In the genomic region with DNA sequence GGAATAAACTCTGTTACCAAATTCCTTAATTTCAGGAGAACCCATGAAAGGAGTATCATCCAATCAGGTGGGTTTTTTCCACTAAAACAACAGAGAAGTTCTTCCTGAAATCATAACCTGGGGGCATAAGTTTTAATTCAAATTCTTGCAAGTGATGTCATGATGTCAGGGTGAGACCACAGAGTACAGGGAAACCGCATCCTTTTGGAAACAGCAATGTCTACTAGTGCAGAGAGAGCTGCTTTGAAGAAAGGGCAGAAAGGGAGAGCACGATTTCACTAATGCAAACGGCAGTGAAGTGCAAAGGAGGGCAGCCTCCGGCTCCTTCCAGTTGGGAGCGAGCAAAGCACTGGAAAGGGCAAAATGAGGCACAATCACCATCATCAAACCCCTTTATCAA, we compare ENCODE assay signal across 16 cellular contexts. TPM values are rescaled to one million over a fixed set of nuclear protein-coding genes. Genes with fewer than 3 reads are reported as not detected.
DNase-seq lines count a peak whose midpoint lies in the region; ATAC-seq and TF ChIP-seq lines count a peak whose summit lies in the region.
"Had no signal": no experiment of that assay in that cellular context is flagged by ENCODE, and none has a peak within 500 bp of the region (broad histone marks: within the 10 kb centered on the region; RNA-seq: fewer than 3 reads in every experiment).

No MANE protein-coding gene starts in this region.

- no peak for DNase-seq in left ventricle myocardium inferior
- DNase-seq in right cardiac atrium: no peak
- peak; percentile 85 for DNase-seq in RPMI7951 (ENCODE audit: low read depth)
- DNase-seq in islet precursor cell: peak; percentile 40
- no peak for DNase-seq in activated T-cell treated with anti-CD3 and anti-CD28 coated beads, Interleukin-2, amount 50 U/mL, for 72 hours
- DNase-seq in WTC11 (ENCODE audit: low spot score): no peak
- DNase-seq: DMS153, GDM1, NCI-H1436 treated with DMSO at 0.1 percent for 48 hours, NCI-H2081 treated with DMSO at 0.1 percent for 48 hours, NCI-H524 had no signal

- no peaks in the 10 kb centered on the region for H3K36me3 ChIP-seq in left ventricle myocardium inferior
- H3K36me3 ChIP-seq: SJSA1 had no signal

- intact Hi-C loops in left ventricle myocardium inferior (cut with micrococcal nuclease): no loop called here
- intact Hi-C loops in right cardiac atrium (cut with DNase I): no loop called here

- TF ChIP-seq CTCF in left ventricle myocardium inferior (IDR thresholded peaks at IDR 0.05; ENCODE audit: borderline replicate concordance) (no peak), WTC11 (IDR thresholded peaks at IDR 0.05) (no peak)

- no peak overlapping the region for H3K27ac Mint-ChIP-seq in activated T-cell treated with anti-CD3 and anti-CD28 coated beads, Interleukin-2, amount 50 U/mL, for 72 hours
- H3K27ac Mint-ChIP-seq in WTC11: no peak overlapping the region

- peaks cover 6% of the 10 kb centered on the region for H3K27me3 ChIP-seq in left ventricle myocardium inferior (ENCODE audit: low read depth)
- no peaks in the 10 kb centered on the region for H3K27me3 ChIP-seq in right cardiac atrium (ENCODE audit: control insufficient read depth, insufficient read depth)
- H3K27me3 ChIP-seq: SJSA1 had no signal

- H3K9me3 ChIP-seq in left ventricle myocardium inferior (replicated peaks) (no peaks in the 10 kb centered on the region), right cardiac atrium (ENCODE audit: control insufficient read depth, low read length) (peaks cover 7% of the 10 kb centered on the region)
- H3K9me3 ChIP-seq: A549, SJSA1 had no signal

- H3K4me3 ChIP-seq in left ventricle myocardium inferior (no peak overlapping the region), right cardiac atrium (ENCODE audit: low read length) (no peak overlapping the region)
- H3K4me3 ChIP-seq: A549, GM23248, SJSA1 had no signal

- no peak for ATAC-seq in right cardiac atrium
- ATAC-seq in activated T-cell treated with anti-CD3 and anti-CD28 coated beads, Interleukin-2, amount 50 U/mL, for 72 hours (replicated peaks in 1 of 2): no peak
- no peak for ATAC-seq in WTC11
- ATAC-seq in HG02981 (IDR thresholded peaks at IDR 0.05; ENCODE audit: unreplicated experiment): no peak
- ATAC-seq: A549 had no signal

- no peak overlapping the region for H3K4me3 Mint-ChIP-seq in activated T-cell treated with anti-CD3 and anti-CD28 coated beads, Interleukin-2, amount 50 U/mL, for 72 hours
- H3K4me3 Mint-ChIP-seq in WTC11: no peak overlapping the region

- CTCF ChIA-PET in WTC11 (lab: Charles Lee): no interaction called here

- peaks cover 29% of the 10 kb centered on the region for H3K27me3 Mint-ChIP-seq in activated T-cell treated with anti-CD3 and anti-CD28 coated beads, Interleukin-2, amount 50 U/mL, for 72 hours (ENCODE audit: low read depth)
- peaks cover 50% of the 10 kb centered on the region for H3K27me3 Mint-ChIP-seq in WTC11 (ENCODE audit: low read depth)

- POLR2A ChIA-PET in WTC11 (lab: Charles Lee): no interaction called here

- peak overlapping the region; percentile 82 for H3K27ac ChIP-seq in left ventricle myocardium inferior (replicated peaks)
- no peak overlapping the region for H3K27ac ChIP-seq in right cardiac atrium (ENCODE audit: low read length)
- H3K27ac ChIP-seq: A549, C4-2B, GM23248, SJSA1 had no signal

- no peaks in the 10 kb centered on the region for H3K9me3 Mint-ChIP-seq in activated T-cell treated with anti-CD3 and anti-CD28 coated beads, Interleukin-2, amount 50 U/mL, for 72 hours
- no peaks in the 10 kb centered on the region for H3K9me3 Mint-ChIP-seq in WTC11

- H3K4me1 Mint-ChIP-seq in activated T-cell treated with anti-CD3 and anti-CD28 coated beads, Interleukin-2, amount 50 U/mL, for 72 hours (ENCODE audit: low read depth): peaks cover 5% of the 10 kb centered on the region
- no peaks in the 10 kb centered on the region for H3K4me1 Mint-ChIP-seq in WTC11

- H3K4me1 ChIP-seq in left ventricle myocardium inferior (peaks cover 62% of the 10 kb centered on the region), right cardiac atrium (ENCODE audit: control insufficient read depth, insufficient read depth, low read length) (peaks cover 15% of the 10 kb centered on the region)

- 88% methylated on average over 5 of the region's 5 CpGs for WGBS in right cardiac atrium

- peaks cover 0 to under 1% of the 10 kb centered on the region in 2 donors for H3K36me3 Mint-ChIP-seq in activated T-cell treated with anti-CD3 and anti-CD28 coated beads, Interleukin-2, amount 50 U/mL, for 72 hours (ENCODE audit: insufficient read depth in 2 of 2)
- no peaks in the 10 kb centered on the region for H3K36me3 Mint-ChIP-seq in WTC11

TF ChIP-seq in WTC11, 78 proteins besides CTCF, POLR2A, EP300 and RAD21:
- TF ChIP-seq RELA (CRISPR knock-in tag; IDR thresholded peaks at IDR 0.05; ENCODE audit: borderline replicate concordance) (no peak), NFATC4 (CRISPR knock-in tag; IDR thresholded peaks at IDR 0.05) (no peak)

RNA-seq across cellular contexts. Expression of a gene that starts 20.6 kb away (rescaled TPM):
- 50.4 TPM for total RNA-seq in left ventricle myocardium inferior
- 10 to 100 TPM; 30.2 to 55.3 (median 49.5) TPM for total RNA-seq in right cardiac atrium
- polyA plus RNA-seq in right cardiac atrium: 39.9 TPM
- 4.0 and 4.1 TPM in 2 replicates for total RNA-seq in RPMI7951 (2014; rRNA removed; shearing (Covaris generic))
- 1 to 10 TPM; 1.2 to 1.7 TPM for total RNA-seq in activated T-cell treated with anti-CD3 and anti-CD28 coated beads, Interleukin-2, amount 50 U/mL, for 72 hours
- total RNA-seq in WTC11 (2021): 26.7 to 34.0 TPM (median 27.7 TPM) in 3 replicates

RNA-seq across cellular contexts. Expression of a gene that starts 25.2 kb away (rescaled TPM):
- total RNA-seq in left ventricle myocardium inferior (162 TPM), right cardiac atrium (100 to 1,000 TPM; 168 to 186 (median 183) TPM), WTC11 (2021) (117 to 122 TPM (median 121 TPM) in 3 replicates)
- 75.7 TPM for polyA plus RNA-seq in right cardiac atrium
- total RNA-seq in RPMI7951 (2014; rRNA removed; shearing (Covaris generic)): 18.7 and 22.3 TPM in 2 replicates
- total RNA-seq in activated T-cell treated with anti-CD3 and anti-CD28 coated beads, Interleukin-2, amount 50 U/mL, for 72 hours: 100 to 1,000 TPM; 138 to 151 TPM

Comparison
In these comparisons a context has a peak if more than half of its experiments do, and no peak if none do; other contexts are left out.
1. DNase-seq: peak in RPMI7951 (single experiment) and islet precursor cell (single experiment); none in left ventricle myocardium inferior (single experiment), right cardiac atrium (0 of 3), activated T-cell treated with anti-CD3 and anti-CD28 coated beads, Interleukin-2, amount 50 U/mL, for 72 hours (0 of 2) and WTC11 (single experiment).